In genomic region chr5:141960018-141960417, GRCh38 we compare ENCODE assay signal across 8 cellular contexts. TPM values are rescaled to one million over a fixed set of nuclear protein-coding genes. Genes with fewer than 3 reads are reported as not detected.
A peak's percentile ranks its signal among the peaks of the same experiment; 100 is the strongest.
DNase-seq lines count a peak whose midpoint lies in the region; ATAC-seq, FAIRE-seq and TF ChIP-seq lines count a peak whose summit lies in the region.

No MANE protein-coding gene starts in this region.

- CTCF ChIA-PET in naive thymus-derived CD4-positive, alpha-beta T cell (lab: Charles Lee), result interaction anchor here (0.6 to 6.6 kb wide), 27 partner anchors 9 to 325 kb away, joined by 3 to 143 read pairs (median 9); partner anchors contain the start of genes ARAP3, PCDH1 and RNF14

- no peaks in the 10 kb centered on the region for H4K20me1 ChIP-seq in DND-41 (ENCODE audit: insufficient read depth, low read length)

- H3K9ac ChIP-seq in DND-41 (ENCODE audit: low read depth, low read length), result no peak overlapping the region

- H3K27me3 ChIP-seq in DND-41 (ENCODE audit: insufficient read depth, low read length, poor library complexity), result no peaks in the 10 kb centered on the region
- H3K27me3 ChIP-seq in naive thymus-derived CD4-positive, alpha-beta T cell (ENCODE audit: control insufficient read depth in 2 of 2, insufficient read depth in 2 of 2, low read length in 2 of 2), result no peaks in the 10 kb centered on the region

- ATAC-seq in DND-41 (ENCODE audit: insufficient read depth, low read depth), result peak; percentile 51
- no peak for ATAC-seq in naive thymus-derived CD4-positive, alpha-beta T cell
- no peak for ATAC-seq in HG03108 (IDR thresholded peaks at IDR 0.05; ENCODE audit: unreplicated experiment)

- H3K9me3 Mint-ChIP-seq in naive thymus-derived CD4-positive, alpha-beta T cell, result no peaks in the 10 kb centered on the region

- H3K36me3 ChIP-seq in DND-41 (ENCODE audit: insufficient read depth, low read length), result no peaks in the 10 kb centered on the region
- no peaks in the 10 kb centered on the region for H3K36me3 ChIP-seq in naive thymus-derived CD4-positive, alpha-beta T cell (ENCODE audit: control insufficient read depth in 2 of 3, insufficient read depth in 3 of 3, low read length in 3 of 3)

- H3K27ac ChIP-seq in DND-41 (ENCODE audit: low read length), result peak overlapping the region; percentile 78
- no peak overlapping the region for H3K27ac ChIP-seq in naive thymus-derived CD4-positive, alpha-beta T cell (ENCODE audit: low read depth, low read length)
- H3K27ac ChIP-seq in coronary artery, result peak overlapping the region in 1 of 2 donors; percentile 10

- TF ChIP-seq POLR2A in GM12891 (IDR thresholded peaks at IDR 0.05; ENCODE audit: low read depth, low read length), result no peak

- H3K4me3 ChIP-seq in DND-41 (ENCODE audit: low read depth in 1 of 2, low read length in 2 of 2) (no peak overlapping the region), astrocyte of the cerebellum (ENCODE audit: low read depth, low read length) (no peak overlapping the region), coronary artery (no peak overlapping the region)
- H3K4me3 ChIP-seq in naive thymus-derived CD4-positive, alpha-beta T cell (ENCODE audit: low read length), result no peak overlapping the region

- peaks cover 42% of the 10 kb centered on the region for H3K4me1 ChIP-seq in DND-41 (ENCODE audit: insufficient read depth, low read length)
- H3K4me1 ChIP-seq in naive thymus-derived CD4-positive, alpha-beta T cell (ENCODE audit: control insufficient read depth in 2 of 2, insufficient read depth in 2 of 2, low read length in 2 of 2), result peaks cover 30 to 43% of the 10 kb centered on the region in 2 donors

- no peaks in the 10 kb centered on the region for H3K9me3 ChIP-seq in DND-41 (ENCODE audit: insufficient read depth, low read length, severe bottlenecking)
- H3K9me3 ChIP-seq in naive thymus-derived CD4-positive, alpha-beta T cell (ENCODE audit: control insufficient read depth in 2 of 3, low read length in 3 of 3), result no peaks in the 10 kb centered on the region

- H3K4me1 Mint-ChIP-seq in naive thymus-derived CD4-positive, alpha-beta T cell, result peaks cover 29 to 51% (median 40%) of the 10 kb centered on the region in 7 donors

- TF ChIP-seq CTCF in DND-41 (IDR thresholded peaks at IDR 0.05; ENCODE audit: borderline replicate concordance, extremely low read depth, low read length, poor library complexity, severe bottlenecking), result peak; percentile 72
- peak; percentile 28 for TF ChIP-seq CTCF in astrocyte of the cerebellum (IDR thresholded peaks at IDR 0.05; ENCODE audit: low read depth, low read length, missing control alignments)
- TF ChIP-seq CTCF in coronary artery (IDR thresholded peaks at IDR 0.05), result no peak

- peak overlapping the region in 8 of 9 donors; percentile 3 to 92 (median 76) for H3K27ac Mint-ChIP-seq in naive thymus-derived CD4-positive, alpha-beta T cell

- no peaks in the 10 kb centered on the region for H3K27me3 Mint-ChIP-seq in naive thymus-derived CD4-positive, alpha-beta T cell

- peak overlapping the region in 7 of 10 donors; percentile 8 to 58 (median 39) for H3K4me3 Mint-ChIP-seq in naive thymus-derived CD4-positive, alpha-beta T cell

- peak overlapping the region; percentile 41 for H2AFZ ChIP-seq in DND-41 (ENCODE audit: low read depth, low read length)

- no peaks in the 10 kb centered on the region for H3K79me2 ChIP-seq in DND-41 (ENCODE audit: insufficient read depth, low read length)

- in situ Hi-C loops in astrocyte of the cerebellum (cut with HindIII; ENCODE audit: low sequenced_read_pairs), result no loop called here

- POLR2A ChIA-PET in naive thymus-derived CD4-positive, alpha-beta T cell (lab: Charles Lee), result interaction anchor here (0.6 to 3.3 kb wide), 16 partner anchors 10 to 367 kb away, joined by 3 to 55 read pairs (median 4); partner anchors contain the start of genes ARAP3, DELE1 and RNF14

- no peak for FAIRE-seq in GM12891 (lab: Jason Lieb, UNC)

- H3K36me3 Mint-ChIP-seq in naive thymus-derived CD4-positive, alpha-beta T cell, result no peaks in the 10 kb centered on the region

- DNase-seq in DND-41 (peak; percentile 63), NAMALWA (ENCODE audit: low spot score) (peak; percentile 45), astrocyte of the cerebellum (ENCODE audit: low read depth) (no peak), NCI-H2227 (lab: John Stamatoyannopoulos, UW; ENCODE audit: unreplicated experiment) (no peak), coronary artery (ENCODE audit: low spot score) (no peak), GM12891 (ENCODE audit: insufficient read length, low spot score) (no peak)
- DNase-seq in naive thymus-derived CD4-positive, alpha-beta T cell, result peak in 2 of 9 donors; percentile 19

- H3K4me2 ChIP-seq in DND-41 (ENCODE audit: insufficient read depth, low read length), result no peak overlapping the region

- intact Hi-C loops in naive thymus-derived CD4-positive, alpha-beta T cell (cut with micrococcal nuclease), result loop anchor here (1.0 to 10.0 kb wide), 12 partner anchors 8 to 295 kb away; partner anchors contain the start of gene PCDH1 (in 1 of the 2)

TF ChIP-seq in GM12891, 5 proteins besides CTCF, POLR2A, EP300 and RAD21:
- TF ChIP-seq POU2F2 (IDR thresholded peaks at IDR 0.05; ENCODE audit: low read depth, low read length) (no peak), PAX5 (IDR thresholded peaks at IDR 0.05; ENCODE audit: insufficient read depth, low read length, severe bottlenecking) (no peak), TAF1 (IDR thresholded peaks at IDR 0.05; ENCODE audit: low read depth, low read length) (no peak), POLR2AphosphoS5 (IDR thresholded peaks at IDR 0.05; ENCODE audit: low read depth, low read length) (no peak), SPI1 (IDR thresholded peaks at IDR 0.05; ENCODE audit: low read depth, low read length) (no peak)

RNA-seq across cellular contexts. Expression of gene PCDH12, which starts 2.0 kb away (rescaled TPM):
- total RNA-seq in naive thymus-derived CD4-positive, alpha-beta T cell, result 1 to 10 TPM in 1 of 5 experiments, under 1 TPM in 1, not detected in 3; 0.78 to 1.5 TPM
- under 1 TPM; 0.11 to 0.29 TPM for polyA plus RNA-seq in naive thymus-derived CD4-positive, alpha-beta T cell
- 0.04 TPM for polyA plus RNA-seq in GM12891 (2012; ENCODE audit: low read depth, missing spikeins)

RNA-seq across cellular contexts. Expression of gene RNF14, which starts 8.9 kb away (rescaled TPM):
- total RNA-seq in naive thymus-derived CD4-positive, alpha-beta T cell, result 10 to 100 TPM; 14.7 to 32.0 (median 24.8) TPM
- polyA plus RNA-seq in naive thymus-derived CD4-positive, alpha-beta T cell, result 10 to 100 TPM; 33.0 to 40.2 TPM
- 20.1 TPM for polyA plus RNA-seq in GM12891 (2012; ENCODE audit: low read depth, missing spikeins)

RNA-seq across cellular contexts. Expression of gene DELE1, which starts 36.3 kb away (rescaled TPM):
- total RNA-seq in naive thymus-derived CD4-positive, alpha-beta T cell, result 100 to 1,000 TPM in 1 of 5 experiments, 10 to 100 TPM in 4; 77.3 to 101 (median 88.2) TPM
- polyA plus RNA-seq in naive thymus-derived CD4-positive, alpha-beta T cell, result 10 to 100 TPM; 26.4 to 29.9 TPM
- polyA plus RNA-seq in GM12891 (2012; ENCODE audit: low read depth, missing spikeins), result 32.8 TPM

RNA-seq across cellular contexts. Expression of gene GNPDA1, which starts 52.8 kb away (rescaled TPM):
- 10 to 100 TPM; 13.3 to 60.4 (median 26.4) TPM for total RNA-seq in naive thymus-derived CD4-positive, alpha-beta T cell
- polyA plus RNA-seq in naive thymus-derived CD4-positive, alpha-beta T cell, result 10 to 100 TPM; 37.9 to 47.7 TPM
- 8.6 TPM for polyA plus RNA-seq in GM12891 (2012; ENCODE audit: low read depth, missing spikeins)

Comparison
In these comparisons a context has a peak if more than half of its experiments do, and no peak if none do; other contexts are left out.
1. DNase-seq: peak in DND-41 (single experiment) and NAMALWA (single experiment); none in astrocyte of the cerebellum (single experiment), NCI-H2227 (single experiment), coronary artery (single experiment) and GM12891 (single experiment).